In the genomic region with DNA sequence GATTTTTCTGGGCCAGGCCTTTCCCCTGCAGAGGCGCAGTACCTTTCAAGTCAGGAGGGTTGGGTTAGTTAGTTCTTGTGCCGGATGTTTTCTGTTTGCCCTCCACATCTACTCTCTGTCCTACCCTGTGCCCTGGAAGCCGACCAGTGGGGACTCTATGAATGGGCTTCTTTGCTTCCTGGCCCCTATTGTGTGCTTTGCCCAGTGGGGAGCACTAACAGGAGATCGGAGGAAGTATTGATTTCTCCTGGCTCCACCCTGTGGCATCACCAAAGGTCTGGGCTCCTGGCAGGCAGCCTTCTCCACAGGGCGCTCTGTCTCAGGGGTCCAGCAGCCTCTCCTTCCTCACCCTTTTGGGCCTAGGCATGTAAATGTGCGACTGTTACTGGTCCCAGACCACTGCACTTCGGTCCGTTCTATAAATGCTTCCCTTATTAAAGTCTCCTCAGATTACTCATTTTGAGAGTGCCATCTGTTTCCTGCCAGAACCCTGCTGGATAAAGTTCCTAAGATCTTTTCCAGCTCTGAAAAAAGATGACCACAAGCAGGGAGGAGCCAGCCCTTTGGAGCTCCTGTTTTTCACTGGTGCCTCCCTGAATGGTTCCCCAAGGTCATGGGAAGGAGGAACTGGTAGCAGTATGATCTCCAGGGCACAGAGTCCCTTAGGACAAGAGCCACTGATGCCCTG, we compare ENCODE assay signal across 1 cellular context.
A peak's percentile ranks its signal among the peaks of the same experiment; 100 is the strongest.
TF ChIP-seq lines count a peak whose summit lies in the region.

No MANE protein-coding gene starts in this region.

TF ChIP-seq in HepG2, 621 proteins besides CTCF, POLR2A, EP300 and RAD21 (continued from another document and continues in another):
- no peak for TF ChIP-seq NFAT5 (CRISPR knock-in tag; IDR thresholded peaks at IDR 0.05)
- TF ChIP-seq RAD51 (IDR thresholded peaks at IDR 0.05; ENCODE audit: borderline replicate concordance): no peak
- no peak for TF ChIP-seq ZNF891 (CRISPR knock-in tag; IDR thresholded peaks at IDR 0.05)
- TF ChIP-seq POGZ (CRISPR knock-in tag; IDR thresholded peaks at IDR 0.05): peak; percentile 98
- TF ChIP-seq GMEB1 (CRISPR knock-in tag; IDR thresholded peaks at IDR 0.05; ENCODE audit: borderline replicate concordance): no peak
- TF ChIP-seq, protein P1, sequence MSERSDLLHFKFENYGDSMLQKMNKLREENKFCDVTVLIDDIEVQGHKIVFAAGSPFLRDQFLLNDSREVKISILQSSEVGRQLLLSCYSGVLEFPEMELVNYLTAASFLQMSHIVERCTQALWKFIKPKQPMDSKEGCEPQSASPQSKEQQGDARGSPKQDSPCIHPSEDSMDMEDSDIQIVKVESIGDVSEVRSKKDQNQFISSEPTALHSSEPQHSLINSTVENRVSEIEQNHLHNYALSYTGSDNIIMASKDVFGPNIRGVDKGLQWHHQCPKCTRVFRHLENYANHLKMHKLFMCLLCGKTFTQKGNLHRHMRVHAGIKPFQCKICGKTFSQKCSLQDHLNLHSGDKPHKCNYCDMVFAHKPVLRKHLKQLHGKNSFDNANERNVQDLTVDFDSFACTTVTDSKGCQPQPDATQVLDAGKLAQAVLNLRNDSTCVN (CRISPR knock-in tag; IDR thresholded peaks at IDR 0.05; ENCODE audit: borderline replicate concordance): no peak
- peak; percentile 48; the same call in 1 of the 2 replicates for TF ChIP-seq ZNF441 (CRISPR knock-in tag; IDR thresholded peaks at IDR 0.05; ENCODE audit: borderline replicate concordance)
- peak; percentile 90 for TF ChIP-seq FOXP4 (CRISPR knock-in tag; IDR thresholded peaks at IDR 0.05)
- TF ChIP-seq ZNF569 (CRISPR knock-in tag; IDR thresholded peaks at IDR 0.05; ENCODE audit: borderline replicate concordance): no peak
- TF ChIP-seq SP4 (CRISPR knock-in tag; IDR thresholded peaks at IDR 0.05): 0 out of 2 replicates have a peak, but pooled peaks have one; percentile 16
- no peak for TF ChIP-seq ZFP41 (CRISPR knock-in tag; IDR thresholded peaks at IDR 0.05; ENCODE audit: borderline replicate concordance)
- peak; percentile 79 for TF ChIP-seq ZNF644 (CRISPR knock-in tag; IDR thresholded peaks at IDR 0.05; ENCODE audit: low read depth)
- peak; percentile 81; the same call in 1 of the 2 replicates for TF ChIP-seq ZNF503 (CRISPR knock-in tag; IDR thresholded peaks at IDR 0.05)
- peak; percentile 32; the same call in 1 of the 2 replicates for TF ChIP-seq HNF4G (IDR thresholded peaks at IDR 0.05; ENCODE audit: borderline replicate concordance, low read depth, low read length)
- no peak for TF ChIP-seq HNF4G (CRISPR knock-in tag; IDR thresholded peaks at IDR 0.05; ENCODE audit: borderline replicate concordance, low read depth)
- TF ChIP-seq ZNF781 (CRISPR knock-in tag; IDR thresholded peaks at IDR 0.05; ENCODE audit: borderline replicate concordance, not compliant biosample characterization): no peak
- TF ChIP-seq IRX3 (CRISPR knock-in tag; IDR thresholded peaks at IDR 0.05; ENCODE audit: borderline replicate concordance, low read depth): no peak
- TF ChIP-seq ZSCAN21 (CRISPR knock-in tag; IDR thresholded peaks at IDR 0.05; ENCODE audit: borderline replicate concordance): peak; percentile 76
- TF ChIP-seq, protein P2, sequence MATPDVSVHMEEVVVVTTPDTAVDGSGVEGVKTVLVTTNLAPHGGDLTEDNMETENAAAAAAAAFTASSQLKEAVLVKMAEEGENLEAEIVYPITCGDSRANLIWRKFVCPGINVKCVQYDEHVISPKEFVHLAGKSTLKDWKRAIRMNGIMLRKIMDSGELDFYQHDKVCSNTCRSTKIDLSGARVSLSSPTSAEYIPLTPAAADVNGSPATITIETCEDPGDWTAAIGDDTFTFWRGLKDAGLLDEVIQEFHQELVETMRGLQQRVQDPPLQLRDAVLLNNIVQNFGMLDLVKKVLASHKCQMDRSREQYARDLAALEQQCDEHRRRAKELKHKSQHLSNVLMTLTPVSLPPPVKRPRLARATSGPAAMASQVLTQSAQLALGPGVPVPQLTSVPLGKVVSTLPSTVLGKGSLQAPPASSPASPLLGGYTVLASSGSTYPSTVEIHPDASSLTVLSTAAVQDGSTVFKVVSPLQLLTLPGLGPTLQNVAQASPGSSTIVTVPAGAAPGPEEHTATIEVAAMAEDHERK (CRISPR knock-in tag; IDR thresholded peaks at IDR 0.05; ENCODE audit: low read depth): no peak
- TF ChIP-seq ZNF337 (CRISPR knock-in tag; IDR thresholded peaks at IDR 0.05; ENCODE audit: borderline replicate concordance, low read depth): 0 out of 2 replicates have a peak, but pooled peaks have one; percentile 82
- TF ChIP-seq, protein P3, sequence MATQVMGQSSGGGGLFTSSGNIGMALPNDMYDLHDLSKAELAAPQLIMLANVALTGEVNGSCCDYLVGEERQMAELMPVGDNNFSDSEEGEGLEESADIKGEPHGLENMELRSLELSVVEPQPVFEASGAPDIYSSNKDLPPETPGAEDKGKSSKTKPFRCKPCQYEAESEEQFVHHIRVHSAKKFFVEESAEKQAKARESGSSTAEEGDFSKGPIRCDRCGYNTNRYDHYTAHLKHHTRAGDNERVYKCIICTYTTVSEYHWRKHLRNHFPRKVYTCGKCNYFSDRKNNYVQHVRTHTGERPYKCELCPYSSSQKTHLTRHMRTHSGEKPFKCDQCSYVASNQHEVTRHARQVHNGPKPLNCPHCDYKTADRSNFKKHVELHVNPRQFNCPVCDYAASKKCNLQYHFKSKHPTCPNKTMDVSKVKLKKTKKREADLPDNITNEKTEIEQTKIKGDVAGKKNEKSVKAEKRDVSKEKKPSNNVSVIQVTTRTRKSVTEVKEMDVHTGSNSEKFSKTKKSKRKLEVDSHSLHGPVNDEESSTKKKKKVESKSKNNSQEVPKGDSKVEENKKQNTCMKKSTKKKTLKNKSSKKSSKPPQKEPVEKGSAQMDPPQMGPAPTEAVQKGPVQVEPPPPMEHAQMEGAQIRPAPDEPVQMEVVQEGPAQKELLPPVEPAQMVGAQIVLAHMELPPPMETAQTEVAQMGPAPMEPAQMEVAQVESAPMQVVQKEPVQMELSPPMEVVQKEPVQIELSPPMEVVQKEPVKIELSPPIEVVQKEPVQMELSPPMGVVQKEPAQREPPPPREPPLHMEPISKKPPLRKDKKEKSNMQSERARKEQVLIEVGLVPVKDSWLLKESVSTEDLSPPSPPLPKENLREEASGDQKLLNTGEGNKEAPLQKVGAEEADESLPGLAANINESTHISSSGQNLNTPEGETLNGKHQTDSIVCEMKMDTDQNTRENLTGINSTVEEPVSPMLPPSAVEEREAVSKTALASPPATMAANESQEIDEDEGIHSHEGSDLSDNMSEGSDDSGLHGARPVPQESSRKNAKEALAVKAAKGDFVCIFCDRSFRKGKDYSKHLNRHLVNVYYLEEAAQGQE (IDR thresholded peaks at IDR 0.05; ENCODE audit: borderline replicate concordance in 1 of 2, low read depth in 1 of 2, low read length in 2 of 2): peak in 1 of 2 experiments; percentile 52; a peak in 1 of 4 replicates
- TF ChIP-seq, protein P4, sequence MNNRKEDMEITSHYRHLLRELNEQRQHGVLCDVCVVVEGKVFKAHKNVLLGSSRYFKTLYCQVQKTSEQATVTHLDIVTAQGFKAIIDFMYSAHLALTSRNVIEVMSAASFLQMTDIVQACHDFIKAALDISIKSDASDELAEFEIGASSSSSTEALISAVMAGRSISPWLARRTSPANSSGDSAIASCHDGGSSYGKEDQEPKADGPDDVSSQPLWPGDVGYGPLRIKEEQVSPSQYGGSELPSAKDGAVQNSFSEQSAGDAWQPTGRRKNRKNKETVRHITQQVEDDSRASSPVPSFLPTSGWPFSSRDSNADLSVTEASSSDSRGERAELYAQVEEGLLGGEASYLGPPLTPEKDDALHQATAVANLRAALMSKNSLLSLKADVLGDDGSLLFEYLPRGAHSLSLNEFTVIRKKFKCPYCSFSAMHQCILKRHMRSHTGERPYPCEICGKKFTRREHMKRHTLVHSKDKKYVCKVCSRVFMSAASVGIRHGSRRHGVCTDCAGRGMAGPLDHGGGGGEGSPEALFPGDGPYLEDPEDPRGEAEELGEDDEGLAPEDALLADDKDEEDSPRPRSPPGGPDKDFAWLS (CRISPR knock-in tag; IDR thresholded peaks at IDR 0.05; ENCODE audit: borderline replicate concordance): no peak
- TF ChIP-seq, protein P5, sequence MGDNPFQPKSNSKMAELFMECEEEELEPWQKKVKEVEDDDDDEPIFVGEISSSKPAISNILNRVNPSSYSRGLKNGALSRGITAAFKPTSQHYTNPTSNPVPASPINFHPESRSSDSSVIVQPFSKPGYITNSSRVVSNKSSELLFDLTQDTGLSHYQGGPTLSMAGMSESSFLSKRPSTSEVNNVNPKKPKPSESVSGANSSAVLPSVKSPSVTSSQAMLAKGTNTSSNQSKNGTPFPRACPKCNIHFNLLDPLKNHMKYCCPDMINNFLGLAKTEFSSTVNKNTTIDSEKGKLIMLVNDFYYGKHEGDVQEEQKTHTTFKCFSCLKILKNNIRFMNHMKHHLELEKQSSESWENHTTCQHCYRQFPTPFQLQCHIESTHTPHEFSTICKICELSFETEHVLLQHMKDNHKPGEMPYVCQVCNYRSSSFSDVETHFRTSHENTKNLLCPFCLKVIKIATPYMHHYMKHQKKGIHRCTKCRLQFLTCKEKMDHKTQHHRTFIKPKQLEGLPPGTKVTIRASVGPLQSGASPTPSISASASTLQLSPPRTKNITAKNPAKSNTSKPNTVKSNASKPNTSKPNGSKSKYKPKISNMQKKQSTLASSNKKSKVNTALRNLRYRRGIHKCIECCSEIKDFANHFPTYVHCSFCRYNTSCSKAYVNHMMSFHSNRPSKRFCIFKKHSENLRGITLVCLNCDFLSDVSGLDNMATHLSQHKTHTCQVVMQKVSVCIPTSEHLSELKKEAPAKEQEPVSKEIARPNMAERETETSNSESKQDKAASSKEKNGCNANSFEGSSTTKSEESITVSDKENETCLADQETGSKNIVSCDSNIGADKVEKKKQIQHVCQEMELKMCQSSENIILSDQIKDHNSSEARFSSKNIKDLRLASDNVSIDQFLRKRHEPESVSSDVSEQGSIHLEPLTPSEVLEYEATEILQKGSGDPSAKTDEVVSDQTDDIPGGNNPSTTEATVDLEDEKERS (CRISPR knock-in tag; IDR thresholded peaks at IDR 0.05): peak; percentile 91
